ENCODE assay signal across 36 cellular contexts in genomic region chr1:35546614-35547013, GRCh38. TPM values are rescaled to one million over a fixed set of nuclear protein-coding genes. Genes with fewer than 3 reads are reported as not detected.
"Had no signal": no experiment of that assay in that cellular context is flagged by ENCODE, and none has a peak within 500 bp of the region (broad histone marks: within the 10 kb centered on the region; RNA-seq: fewer than 3 reads in every experiment).

No MANE protein-coding gene starts in this region.

- H3K27me3 ChIP-seq: MG63 had no signal

- DNase-seq: Karpas-422, Kasumi-1, MG63, MM.1S, MV-4-11, NCI-H1048, NCI-H1092, NCI-H1092 treated with DMSO at 0.1 percent for 48 hours, NCI-H1105, NCI-H1105 treated with DMSO at 0.1 percent for 48 hours, NCI-H1417, NCI-H1417 treated with DMSO at 0.1 percent for 48 hours, NCI-H1436, NCI-H1436 treated with DMSO at 0.1 percent for 48 hours, NCI-H146, NCI-H1694, NCI-H1694 treated with DMSO at 0.1 percent for 48 hours, NCI-H187 treated with DMSO at 0.1 percent for 48 hours, NCI-H1930, NCI-H2029, NCI-H2029 treated with DMSO at 0.1 percent for 48 hours, NCI-H2081, NCI-H2081 treated with DMSO at 0.1 percent for 48 hours, NCI-H2107, NCI-H2171, NCI-H2171 treated with DMSO at 0.1 percent for 48 hours, NCI-H2227 treated with DMSO at 0.1 percent for 48 hours, NCI-H226, NCI-H345, NCI-H446, NCI-H446 treated with DMSO at 0.1 percent for 48 hours, NCI-H510A, NCI-H510A treated with DMSO at 0.1 percent for 48 hours, NCI-H524, NCI-H524 treated with DMSO at 0.1 percent for 48 hours had no signal

- H3K4me3 ChIP-seq: MG63 had no signal

RNA-seq across cellular contexts. Expression of gene TFAP2E, which starts 26.5 kb away (rescaled TPM):
- total RNA-seq: M059J had no signal
